ENCODE assay signal across 13 cellular contexts in the genomic region with DNA sequence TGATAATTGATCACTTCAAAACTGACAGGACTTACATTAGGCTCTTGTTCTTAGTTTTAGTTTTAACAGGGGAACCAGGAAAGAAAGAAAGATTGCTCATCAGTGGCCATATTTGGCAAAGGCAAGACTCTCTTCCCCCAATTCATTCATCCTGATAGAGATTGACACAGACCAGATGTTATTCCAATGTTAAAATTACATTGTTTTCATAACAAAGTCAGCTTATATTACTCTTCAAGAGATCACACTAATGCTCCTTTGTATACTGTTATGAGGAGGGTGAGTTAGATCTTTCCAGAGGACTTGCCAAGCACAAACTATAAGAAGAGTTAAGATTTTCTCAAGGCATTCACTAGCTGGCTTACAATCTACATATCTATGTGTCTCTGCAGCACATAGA.
"Had no signal": no experiment of that assay in that cellular context is flagged by ENCODE, and none has a peak within 500 bp of the region (broad histone marks: within the 10 kb centered on the region; RNA-seq: fewer than 3 reads in every experiment).

No MANE protein-coding gene starts in this region.

- H3K27me3 Mint-ChIP-seq: activated naive CD8-positive, alpha-beta T cell; activated T-cell treated with anti-CD3 and anti-CD28 coated beads, Interleukin-2, amount 50 U/mL, for 24 hours had no signal

- FAIRE-seq: bronchial epithelial cell had no signal

- DNase-seq: activated effector memory CD4-positive, alpha-beta T cell treated with anti-CD3 and anti-CD28 coated beads, Interleukin-2, amount 50 U/mL, for 16 hours; activated T-cell treated with anti-CD3 and anti-CD28 coated beads, Interleukin-2, amount 50 U/mL, for 24 hours; anterior cingulate cortex; foreskin keratinocyte; left colon; natural killer cell; tibial artery had no signal

- H3K4me3 ChIP-seq: lung, right atrium auricular region, smooth muscle cell, tibial artery had no signal

- H3K27ac Mint-ChIP-seq: activated naive CD8-positive, alpha-beta T cell; activated T-cell treated with anti-CD3 and anti-CD28 coated beads, Interleukin-2, amount 50 U/mL, for 24 hours; natural killer cell; stimulated activated effector memory CD8-positive, alpha-beta T cell treated with anti-CD3 and anti-CD28 coated beads, Interleukin-12 subunit alpha, Interleukin-12 subunit beta, amount 100 ng/mL, for 72 hours had no signal

- H3K9me3 ChIP-seq: right atrium auricular region, tibial artery had no signal

- H3K4me3 Mint-ChIP-seq: activated naive CD8-positive, alpha-beta T cell; activated T-cell treated with anti-CD3 and anti-CD28 coated beads, Interleukin-2, amount 50 U/mL, for 24 hours; natural killer cell; stimulated activated effector memory CD8-positive, alpha-beta T cell treated with anti-CD3 and anti-CD28 coated beads, Interleukin-12 subunit alpha, Interleukin-12 subunit beta, amount 100 ng/mL, for 72 hours had no signal

- H3K4me2 ChIP-seq: smooth muscle cell had no signal

- H3K36me3 ChIP-seq: right atrium auricular region, tibial artery had no signal

- ATAC-seq: foreskin keratinocyte; left colon; natural killer cell; stimulated activated effector memory CD8-positive, alpha-beta T cell treated with anti-CD3 and anti-CD28 coated beads, Interleukin-12 subunit alpha, Interleukin-12 subunit beta, amount 100 ng/mL, for 72 hours had no signal

- H3K27me3 ChIP-seq: foreskin keratinocyte, right atrium auricular region, tibial artery had no signal

- H3K4me1 Mint-ChIP-seq: natural killer cell; stimulated activated effector memory CD8-positive, alpha-beta T cell treated with anti-CD3 and anti-CD28 coated beads, Interleukin-12 subunit alpha, Interleukin-12 subunit beta, amount 100 ng/mL, for 72 hours had no signal

- H3K36me3 Mint-ChIP-seq: activated naive CD8-positive, alpha-beta T cell; natural killer cell; stimulated activated effector memory CD8-positive, alpha-beta T cell treated with anti-CD3 and anti-CD28 coated beads, Interleukin-12 subunit alpha, Interleukin-12 subunit beta, amount 100 ng/mL, for 72 hours had no signal

- H3K9me3 Mint-ChIP-seq: activated T-cell treated with anti-CD3 and anti-CD28 coated beads, Interleukin-2, amount 50 U/mL, for 24 hours had no signal

- H3K27ac ChIP-seq: foreskin keratinocyte, right atrium auricular region, tibial artery had no signal

- H3K4me1 ChIP-seq: foreskin keratinocyte had no signal
